10 cellular contexts compared by ENCODE assay signal in the genomic region with DNA sequence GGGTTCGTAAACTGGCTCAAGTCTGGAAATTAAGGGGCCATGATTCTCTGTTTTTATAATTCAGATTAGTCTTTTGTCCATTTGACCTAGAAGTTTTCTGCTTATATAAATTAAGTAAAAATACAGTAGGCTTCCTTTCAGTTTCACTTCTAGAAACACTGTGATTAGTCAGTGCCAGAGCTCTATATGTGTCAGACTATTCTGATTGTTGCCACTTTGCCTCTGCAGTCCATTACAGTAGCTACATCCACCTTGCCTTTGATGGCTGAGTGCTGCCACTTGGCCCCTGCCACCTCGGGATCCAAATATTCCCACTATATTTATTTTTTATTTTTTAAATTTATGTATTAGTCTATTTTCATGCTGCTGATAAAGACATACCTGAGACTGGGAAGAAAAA. TPM values are rescaled to one million over a fixed set of nuclear protein-coding genes. Genes with fewer than 3 reads are reported as not detected.
A peak's percentile ranks its signal among the peaks of the same experiment; 100 is the strongest.
DNase-seq lines count a peak whose midpoint lies in the region; ATAC-seq and TF ChIP-seq lines count a peak whose summit lies in the region.
"Had no signal": no experiment of that assay in that cellular context is flagged by ENCODE, and none has a peak within 500 bp of the region (broad histone marks: within the 10 kb centered on the region; RNA-seq: fewer than 3 reads in every experiment).

No MANE protein-coding gene starts in this region.

- no peak overlapping the region for H3K27ac Mint-ChIP-seq in activated CD8-positive, alpha-beta T cell treated with anti-CD3 and anti-CD28 coated beads for 36 hours

- intact Hi-C loops in activated CD8-positive, alpha-beta T cell treated with anti-CD3 and anti-CD28 coated beads for 36 hours (cut with micrococcal nuclease): no loop called here

- peak; percentile 14 for DNase-seq in stimulated activated CD4-positive, alpha-beta T cell treated with anti-CD3 and anti-CD28 coated beads, Interleukin-4, amount 100 ng/mL, for 24 hours
- no peak for DNase-seq in stimulated activated CD4-positive, alpha-beta T cell treated with anti-CD3 and anti-CD28 coated beads, Interleukin-1b, Interleukin-23, amount 100 ng/mL, for 48 hours
- DNase-seq in activated CD8-positive, alpha-beta T cell treated with anti-CD3 and anti-CD28 coated beads for 36 hours: peak; percentile 6
- no peak for DNase-seq in Kasumi-1 (lab: John Stamatoyannopoulos, UW)
- DNase-seq in OCI-M2 (lab: John Stamatoyannopoulos, UW; ENCODE audit: unreplicated experiment): no peak
- DNase-seq in GM03348 (ENCODE audit: low spot score): no peak
- no peak for DNase-seq in NCI-H526 treated with DMSO at 0.1 percent for 48 hours (lab: John Stamatoyannopoulos, UW)
- DNase-seq: stomach had no signal

- H3K4me1 Mint-ChIP-seq in activated CD8-positive, alpha-beta T cell treated with anti-CD3 and anti-CD28 coated beads for 36 hours (ENCODE audit: low read depth): peaks cover 6% of the 10 kb centered on the region

- CTCF ChIA-PET in activated CD8-positive, alpha-beta T cell treated with anti-CD3 and anti-CD28 coated beads for 36 hours (lab: Charles Lee): interaction anchor here (1.4 kb wide), 1 partner anchor 9 kb away, joined by 3 read pairs; no protein-coding TSS in a partner anchor

- no peaks in the 10 kb centered on the region for H3K27me3 Mint-ChIP-seq in activated CD8-positive, alpha-beta T cell treated with anti-CD3 and anti-CD28 coated beads for 36 hours
- H3K27me3 Mint-ChIP-seq: B cell had no signal

- peaks cover 4% of the 10 kb centered on the region for H3K36me3 Mint-ChIP-seq in activated CD8-positive, alpha-beta T cell treated with anti-CD3 and anti-CD28 coated beads for 36 hours (ENCODE audit: low read depth)

- POLR2A ChIA-PET in activated CD8-positive, alpha-beta T cell treated with anti-CD3 and anti-CD28 coated beads for 36 hours (lab: Charles Lee): no interaction called here

- H3K4me3 Mint-ChIP-seq in activated CD8-positive, alpha-beta T cell treated with anti-CD3 and anti-CD28 coated beads for 36 hours: no peak overlapping the region
- H3K4me3 Mint-ChIP-seq: B cell had no signal

- TF ChIP-seq CTCF in activated CD8-positive, alpha-beta T cell treated with anti-CD3 and anti-CD28 coated beads for 36 hours (IDR thresholded peaks at IDR 0.05): no peak

- peak; percentile 90 for ATAC-seq in HG03025 (IDR thresholded peaks at IDR 0.05; ENCODE audit: low FRiP score, unreplicated experiment)
- ATAC-seq in activated CD8-positive, alpha-beta T cell treated with anti-CD3 and anti-CD28 coated beads for 36 hours: peak; percentile 90

- peaks cover 13% of the 10 kb centered on the region for H3K9me3 Mint-ChIP-seq in activated CD8-positive, alpha-beta T cell treated with anti-CD3 and anti-CD28 coated beads for 36 hours

RNA-seq across cellular contexts. Expression of a gene that starts 7.9 kb away (rescaled TPM):
- not detected for total RNA-seq in activated CD8-positive, alpha-beta T cell treated with anti-CD3 and anti-CD28 coated beads for 36 hours

RNA-seq across cellular contexts. Expression of a gene that starts 29.1 kb away (rescaled TPM):
- 10 to 100 TPM; 30.9 to 31.6 TPM for total RNA-seq in activated CD8-positive, alpha-beta T cell treated with anti-CD3 and anti-CD28 coated beads for 36 hours

Comparison
In these comparisons a context has a peak if more than half of its experiments do, and no peak if none do; other contexts are left out.
1. DNase-seq: peak in stimulated activated CD4-positive, alpha-beta T cell treated with anti-CD3 and anti-CD28 coated beads, Interleukin-4, amount 100 ng/mL, for 24 hours (single experiment) and activated CD8-positive, alpha-beta T cell treated with anti-CD3 and anti-CD28 coated beads for 36 hours (single experiment); none in stimulated activated CD4-positive, alpha-beta T cell treated with anti-CD3 and anti-CD28 coated beads, Interleukin-1b, Interleukin-23, amount 100 ng/mL, for 48 hours (single experiment), Kasumi-1 (0 of 2), OCI-M2 (single experiment), GM03348 (single experiment) and NCI-H526 treated with DMSO at 0.1 percent for 48 hours (single experiment).